8 cellular contexts compared by ENCODE assay signal in genomic region chr17:42772945-42773289, GRCh38. TPM values are rescaled to one million over a fixed set of nuclear protein-coding genes. Genes with fewer than 3 reads are reported as not detected.
DNase-seq lines count a peak whose midpoint lies in the region; ATAC-seq and TF ChIP-seq lines count a peak whose summit lies in the region.

No MANE protein-coding gene starts in this region.

- peaks cover 23% of the 10 kb centered on the region for H3K36me3 Mint-ChIP-seq in WTC11

- TF ChIP-seq CTCF in HEK293 (tag by site-specific recombination; IDR thresholded peaks at IDR 0.05) = no peak
- no peak for TF ChIP-seq CTCF in WTC11 (IDR thresholded peaks at IDR 0.05)
- no peak for TF ChIP-seq CTCF in smooth muscle cell (IDR thresholded peaks at IDR 0.05; ENCODE audit: borderline replicate concordance, insufficient read depth, poor library complexity, severe bottlenecking)

- H3K79me2 ChIP-seq in smooth muscle cell (ENCODE audit: low read depth) = no peaks in the 10 kb centered on the region

- H3K27me3 Mint-ChIP-seq in WTC11 (ENCODE audit: low read depth) = peaks cover 4% of the 10 kb centered on the region

- H4K20me1 ChIP-seq in smooth muscle cell (ENCODE audit: low read depth) = no peaks in the 10 kb centered on the region

- H3K9ac ChIP-seq in smooth muscle cell (ENCODE audit: low read depth) = peak overlapping the region; percentile 77

- H3K9me3 ChIP-seq in HEK293 (ENCODE audit: control insufficient read depth, insufficient read depth, low read depth, low read length) = no peaks in the 10 kb centered on the region
- no peaks in the 10 kb centered on the region for H3K9me3 ChIP-seq in right cardiac atrium (ENCODE audit: control insufficient read depth, low read length)
- no peaks in the 10 kb centered on the region for H3K9me3 ChIP-seq in smooth muscle cell (replicated peaks; ENCODE audit: low read depth)

- intact Hi-C loops in right cardiac atrium (cut with DNase I) (no loop called here), left colon (cut with DNase I, micrococcal nuclease) (no loop called here)

- whole genome bisulfite sequencing in right cardiac atrium = 5% methylated on average over 3 of the region's 3 CpGs
- WGBS in smooth muscle cell (ENCODE audit: low lambda C conversion rate) = 21% methylated on average over 3 of the region's 3 CpGs

- no peaks in the 10 kb centered on the region for H3K9me3 Mint-ChIP-seq in WTC11

- H3K4me3 ChIP-seq in HEK293 (ENCODE audit: low read depth, low read length) (peak overlapping the region; percentile 94), right cardiac atrium (ENCODE audit: low read length) (peak overlapping the region; percentile 63), smooth muscle cell (peak overlapping the region; percentile 83)

- no peaks in the 10 kb centered on the region for H3F3A ChIP-seq in smooth muscle cell (ENCODE audit: low read depth)

- peak overlapping the region; percentile 100 for H2AFZ ChIP-seq in smooth muscle cell (ENCODE audit: low read depth)

- H3K4me2 ChIP-seq in smooth muscle cell = peak overlapping the region; percentile 92

- peak overlapping the region; percentile 64; the same call in 1 of the 2 replicates for H3K27ac ChIP-seq in HEK293 (ENCODE audit: extremely low read depth, low read depth, low read length)
- H3K27ac ChIP-seq in right cardiac atrium (ENCODE audit: low read length) = no peak overlapping the region
- peak overlapping the region; percentile 52 for H3K27ac ChIP-seq in smooth muscle cell (ENCODE audit: low read depth)

- peak overlapping the region; percentile 99 for H3K4me3 Mint-ChIP-seq in WTC11

- no peak for DNase-seq in WTC11 (ENCODE audit: low spot score)
- DNase-seq in right cardiac atrium = no peak
- DNase-seq in smooth muscle cell (lab: John Stamatoyannopoulos, UW; ENCODE audit: unreplicated experiment) = no peak
- DNase-seq in AG08396 (ENCODE audit: low spot score) = no peak
- no peak for DNase-seq in NCI-H2107 treated with DMSO at 0.1 percent for 48 hours (lab: John Stamatoyannopoulos, UW; ENCODE audit: unreplicated experiment)
- DNase-seq in left colon = no peak

- ATAC-seq in WTC11 = no peak
- no peak for ATAC-seq in right cardiac atrium
- ATAC-seq in HG02759 (IDR thresholded peaks at IDR 0.05; ENCODE audit: unreplicated experiment) = no peak
- no peak for ATAC-seq in left colon

- H3K27ac Mint-ChIP-seq in WTC11 = peak overlapping the region; percentile 97

- H3K4me1 ChIP-seq in HEK293 (ENCODE audit: control insufficient read depth, insufficient read depth, low read length) (peaks cover 4% of the 10 kb centered on the region; the same call in 1 of the 2 replicates), right cardiac atrium (ENCODE audit: control insufficient read depth, insufficient read depth, low read length) (peaks cover 2% of the 10 kb centered on the region), smooth muscle cell (ENCODE audit: low read depth) (peaks cover 13% of the 10 kb centered on the region)

- peaks cover 7% of the 10 kb centered on the region for H3K4me1 Mint-ChIP-seq in WTC11

- CTCF ChIA-PET in HEK293 (lab: Yijun Ruan, JAX) (interaction anchor here (0.6 to 4.6 kb wide), 11 partner anchors 8 to 194 kb away, joined by 3 to 32 read pairs (median 5); partner anchors contain the start of genes PSMC3IP and WNK4), WTC11 (lab: Charles Lee) (interaction anchor here (1.0 to 2.9 kb wide), 7 partner anchors 9 to 195 kb away, joined by 3 to 44 read pairs (median 8); partner anchors contain the start of genes PSMC3IP and RAMP2)

- H3K27me3 ChIP-seq in right cardiac atrium (ENCODE audit: control insufficient read depth, insufficient read depth) (no peaks in the 10 kb centered on the region), smooth muscle cell (ENCODE audit: low read depth) (no peaks in the 10 kb centered on the region)

- POLR2A ChIA-PET in HEK293 (lab: Yijun Ruan, JAX) (interaction anchor here (1.0 to 2.5 kb wide), 18 partner anchors 9 to 236 kb away, joined by 3 to 17 read pairs (median 5); partner anchors contain the start of genes BECN1, CNTD1, COA3 and MLX), WTC11 (lab: Charles Lee) (interaction anchor here (1.0 to 1.6 kb wide), 3 partner anchors 13 to 51 kb away, joined by 4 to 8 read pairs (median 5); partner anchors contain the start of genes BECN1, CNTD1, COA3 and RAMP2)

- peaks cover 28 to 34% of the 10 kb centered on the region in 2 experiments for H3K36me3 ChIP-seq in HEK293 (ENCODE audit: control insufficient read depth in 2 of 2, insufficient read depth in 1 of 2, low read length in 2 of 2)
- H3K36me3 ChIP-seq in smooth muscle cell (ENCODE audit: low read depth) = no peaks in the 10 kb centered on the region

TF ChIP-seq in HEK293, 187 proteins besides CTCF, POLR2A, EP300 and RAD21 (continues in another document):
- TF ChIP-seq YY1 (tag by site-specific recombination; IDR thresholded peaks at IDR 0.05) = no peak
- TF ChIP-seq PRDM10 (tag by site-specific recombination; IDR thresholded peaks at IDR 0.05) = no peak

TF ChIP-seq in WTC11, 78 proteins besides CTCF, POLR2A, EP300 and RAD21 (continues in another document):
- no peak for TF ChIP-seq STAT6 (CRISPR knock-in tag; conservative IDR thresholded peaks at IDR 0.05; ENCODE audit: low read depth)
- no peak for TF ChIP-seq SOX15 (CRISPR knock-in tag; IDR thresholded peaks at IDR 0.05)
- TF ChIP-seq ATF3 (CRISPR knock-in tag; conservative IDR thresholded peaks at IDR 0.05) = no peak
- no peak for TF ChIP-seq TEAD1 (CRISPR knock-in tag; IDR thresholded peaks at IDR 0.05)
- no peak for TF ChIP-seq ZNF138 (CRISPR knock-in tag; conservative IDR thresholded peaks at IDR 0.05)
- no peak for TF ChIP-seq MAX (CRISPR knock-in tag; IDR thresholded peaks at IDR 0.05)
- no peak for TF ChIP-seq EMX1 (CRISPR knock-in tag; IDR thresholded peaks at IDR 0.05)

RNA-seq across cellular contexts. Expression of gene VPS25, which starts 0.3 kb away (rescaled TPM):
- 98.6 to 103 TPM (median 101 TPM) in 3 replicates for total RNA-seq in WTC11 (2021)
- 10 to 100 TPM; 32.0 to 37.7 (median 33.0) TPM for total RNA-seq in right cardiac atrium
- polyA plus RNA-seq in right cardiac atrium = 42.7 TPM
- total RNA-seq in smooth muscle cell = 91.0 and 108 TPM in 2 replicates
- 129 and 139 TPM in 2 replicates for polyA plus RNA-seq in smooth muscle cell
- total RNA-seq in left colon = 10 to 100 TPM; 81.5 to 83.6 TPM

RNA-seq across cellular contexts. Expression of gene WNK4, which starts 7.5 kb away (rescaled TPM):
- total RNA-seq in WTC11 (2021) = 1.4 to 1.7 TPM (median 1.5 TPM) in 3 replicates
- total RNA-seq in right cardiac atrium = not detected
- 0.05 TPM for polyA plus RNA-seq in right cardiac atrium
- total RNA-seq in smooth muscle cell = 0.22 and 0.49 TPM in 2 replicates
- polyA plus RNA-seq in smooth muscle cell = 0.39 TPM in 1 of 2 replicates, not detected in the other
- 10 to 100 TPM; 32.7 to 41.2 TPM for total RNA-seq in left colon

RNA-seq across cellular contexts. Expression of gene RAMP2, which starts 11.9 kb away (rescaled TPM):
- 10.9 to 13.1 TPM (median 11.6 TPM) in 3 replicates for total RNA-seq in WTC11 (2021)
- 10 to 100 TPM; 29.2 to 45.9 (median 40.9) TPM for total RNA-seq in right cardiac atrium
- polyA plus RNA-seq in right cardiac atrium = 73.5 TPM
- 8.6 and 8.9 TPM in 2 replicates for total RNA-seq in smooth muscle cell
- 22.0 and 25.7 TPM in 2 replicates for polyA plus RNA-seq in smooth muscle cell
- 1 to 10 TPM; 5.0 to 7.7 TPM for total RNA-seq in left colon

RNA-seq across cellular contexts. Expression of gene COA3, which starts 25.6 kb away (rescaled TPM):
- total RNA-seq in WTC11 (2021) = 54.2 to 65.2 TPM (median 60.9 TPM) in 3 replicates
- 10 to 100 TPM; 64.4 to 74.4 (median 70.7) TPM for total RNA-seq in right cardiac atrium
- 142 TPM for polyA plus RNA-seq in right cardiac atrium
- 71.1 and 106 TPM in 2 replicates for total RNA-seq in smooth muscle cell
- 127 and 147 TPM in 2 replicates for polyA plus RNA-seq in smooth muscle cell
- 100 to 1,000 TPM; 142 to 167 TPM for total RNA-seq in left colon

RNA-seq across cellular contexts. Expression of gene CNTD1, which starts 25.7 kb away (rescaled TPM):
- total RNA-seq in WTC11 (2021) (not detected in 3 replicates), right cardiac atrium (under 1 TPM in 2 of 4 donors, not detected in 2; 0.20 to 0.53 TPM), smooth muscle cell (not detected in 2 replicates), left colon (1 to 10 TPM; 1.2 to 2.4 TPM)
- polyA plus RNA-seq in right cardiac atrium (0.59 TPM), smooth muscle cell (0.17 and 0.71 TPM in 2 replicates)

Comparison
In these comparisons a context has a peak if more than half of its experiments do, and no peak if none do; other contexts are left out.
1. RNA of gene WNK4, which starts 7.5 kb away (total RNA-seq): 32.7 to 41.2 TPM in left colon; 1.4 to 1.7 TPM in WTC11, 0.22 to 0.49 TPM in smooth muscle cell and not detected in right cardiac atrium; every median in the first group is over 10 times any median in the second.
2. Peak in every context shown above with its lines, with median percentiles within 50 percentile points of each other: H3K4me3 ChIP-seq.